23 cellular contexts compared by ENCODE assay signal in the genomic region with DNA sequence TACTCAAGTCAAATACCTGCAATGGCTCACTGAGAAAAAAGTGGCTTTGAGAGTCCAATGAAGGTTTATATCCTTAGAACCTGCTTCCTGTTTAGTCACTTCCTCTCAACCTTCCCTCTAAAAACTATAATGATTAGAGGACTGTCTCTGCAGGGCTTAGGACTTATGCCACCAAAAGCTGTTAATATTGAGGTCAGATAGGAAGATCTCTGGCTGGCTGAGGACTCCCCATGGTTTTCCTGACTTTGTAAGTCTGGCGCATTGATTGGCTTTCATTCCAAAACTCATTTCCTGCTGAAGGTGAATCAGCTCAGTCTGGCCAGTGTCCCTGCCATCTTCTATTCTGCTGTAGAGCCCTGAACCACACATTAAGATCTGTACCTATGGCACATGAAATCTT.
A peak's percentile ranks its signal among the peaks of the same experiment; 100 is the strongest.
DNase-seq lines count a peak whose midpoint lies in the region; TF ChIP-seq lines count a peak whose summit lies in the region.
"Had no signal": no experiment of that assay in that cellular context is flagged by ENCODE, and none has a peak within 500 bp of the region (broad histone marks: within the 10 kb centered on the region; RNA-seq: fewer than 3 reads in every experiment).

No MANE protein-coding gene starts in this region.

- H3K4me2 ChIP-seq in GM23248 (ENCODE audit: unreplicated experiment) = no peak overlapping the region
- H3K4me2 ChIP-seq in neural progenitor cell = no peak overlapping the region

- no peaks in the 10 kb centered on the region for H3K79me2 ChIP-seq in GM23248 (ENCODE audit: insufficient read depth)
- peaks cover 8% of the 10 kb centered on the region for H3K79me2 ChIP-seq in neural progenitor cell (ENCODE audit: low read depth)

- TF ChIP-seq POLR2A in Peyer's patch (IDR thresholded peaks at IDR 0.05) = no peak

- no peaks in the 10 kb centered on the region for H3K27me3 ChIP-seq in GM23248 (replicated peaks; ENCODE audit: insufficient read depth)
- no peaks in the 10 kb centered on the region for H3K27me3 ChIP-seq in endodermal cell (ENCODE audit: control insufficient read depth, insufficient read depth, low read length, poor library complexity, severe bottlenecking)
- H3K27me3 ChIP-seq in neural progenitor cell = no peaks in the 10 kb centered on the region
- H3K27me3 ChIP-seq in Peyer's patch = no peaks in the 10 kb centered on the region
- H3K27me3 ChIP-seq: gastrocnemius medialis, transverse colon had no signal

- no peak overlapping the region for H3K27ac ChIP-seq in GM23248
- H3K27ac ChIP-seq in endodermal cell (ENCODE audit: low read depth, low read length) = no peak overlapping the region
- H3K27ac ChIP-seq in neural progenitor cell = peak overlapping the region; percentile 62
- no peak overlapping the region for H3K27ac ChIP-seq in Peyer's patch
- H3K27ac ChIP-seq: gastrocnemius medialis, transverse colon had no signal

- H3K36me3 Mint-ChIP-seq in endodermal cell (ENCODE audit: low read depth) = peaks cover 51% of the 10 kb centered on the region
- H3K36me3 Mint-ChIP-seq in neural progenitor cell = no peaks in the 10 kb centered on the region
- H3K36me3 Mint-ChIP-seq: activated naive CD4-positive, alpha-beta T cell treated with anti-CD3 and anti-CD28 coated beads, Interleukin-2, amount 50 U/mL, for 72 hours; CD4-positive, CD25-positive, alpha-beta regulatory T cell had no signal

- 85% methylated on average over 1 of the region's 1 CpG for WGBS in GM23248 (ENCODE audit: low coverage in 1 of 2, low lambda C conversion rate in 2 of 2, missing lambda C conversion rate in 2 of 2), 2 experiments
- 87% methylated on average over 1 of the region's 1 CpG; no CpG with 5 or more reads in 1 of the 2 experiments for WGBS in endodermal cell (ENCODE audit: insufficient coverage in 1 of 2, insufficient read length in 1 of 2), 2 experiments

- H3K4me3 Mint-ChIP-seq in endodermal cell (no peak overlapping the region), neural progenitor cell (no peak overlapping the region)
- H3K4me3 Mint-ChIP-seq: activated T-helper 17 cell treated with anti-CD3 and anti-CD28 coated beads, Interleukin-2, amount 50 U/mL, for 72 hours; CD4-positive, CD25-positive, alpha-beta regulatory T cell; T-helper 2 cell treated with Interferon-gamma antibody and Interleukin-4, amounts not matched to agents 5 μg/mL and 100 μg/mL, for 36 hours had no signal

- H2AFZ ChIP-seq in GM23248 = no peak overlapping the region
- no peak overlapping the region for H2AFZ ChIP-seq in neural progenitor cell (replicated peaks)

- peaks cover 35% of the 10 kb centered on the region for H3K4me1 Mint-ChIP-seq in endodermal cell
- H3K4me1 Mint-ChIP-seq in neural progenitor cell = peaks cover 29% of the 10 kb centered on the region
- H3K4me1 Mint-ChIP-seq: activated T-helper 17 cell treated with anti-CD3 and anti-CD28 coated beads, Interleukin-2, amount 50 U/mL, for 72 hours had no signal

- H3K4me3 ChIP-seq in GM23248 (no peak overlapping the region), endodermal cell (ENCODE audit: low read length) (peak overlapping the region; percentile 2), neural progenitor cell (no peak overlapping the region), Peyer's patch (no peak overlapping the region)
- H3K4me3 ChIP-seq: gastrocnemius medialis, lung, transverse colon had no signal

- H3K9ac ChIP-seq in GM23248 = no peak overlapping the region
- no peak overlapping the region for H3K9ac ChIP-seq in endodermal cell (ENCODE audit: extremely low read depth, low read length, poor library complexity, severe bottlenecking)
- H3K9ac ChIP-seq in neural progenitor cell = no peak overlapping the region

- H3K27ac Mint-ChIP-seq in endodermal cell (peak overlapping the region; percentile 53), neural progenitor cell (no peak overlapping the region)
- H3K27ac Mint-ChIP-seq: activated naive CD4-positive, alpha-beta T cell treated with anti-CD3 and anti-CD28 coated beads, Interleukin-2, amount 50 U/mL, for 72 hours; activated T-helper 17 cell treated with anti-CD3 and anti-CD28 coated beads, Interleukin-2, amount 50 U/mL, for 72 hours; CD4-positive, CD25-positive, alpha-beta regulatory T cell; T-helper 2 cell treated with Interferon-gamma antibody and Interleukin-4, amounts not matched to agents 5 μg/mL and 100 μg/mL, for 36 hours had no signal

- no peaks in the 10 kb centered on the region for H3K9me3 ChIP-seq in GM23248 (ENCODE audit: low read depth)
- H3K9me3 ChIP-seq in endodermal cell (ENCODE audit: control insufficient read depth, low read length) = no peaks in the 10 kb centered on the region
- no peaks in the 10 kb centered on the region for H3K9me3 ChIP-seq in neural progenitor cell (ENCODE audit: low read depth)
- no peaks in the 10 kb centered on the region for H3K9me3 ChIP-seq in Peyer's patch
- H3K9me3 ChIP-seq: gastrocnemius medialis, transverse colon had no signal

- H3F3A ChIP-seq in GM23248 (ENCODE audit: insufficient read depth) (peaks cover 4% of the 10 kb centered on the region; the same call in 1 of the 2 replicates), neural progenitor cell (ENCODE audit: low read depth) (peaks cover 23% of the 10 kb centered on the region)

- in situ Hi-C loops in GM23248 (cut with MboI) = no loop called here

- H3K27me3 Mint-ChIP-seq in endodermal cell (ENCODE audit: insufficient read depth) (no peaks in the 10 kb centered on the region), neural progenitor cell (ENCODE audit: insufficient read depth, low read depth) (no peaks in the 10 kb centered on the region)

- H3K4me1 ChIP-seq in GM23248 (ENCODE audit: insufficient read depth) (peaks cover 14% of the 10 kb centered on the region), endodermal cell (ENCODE audit: control insufficient read depth, insufficient read depth, low read length) (peaks cover 9% of the 10 kb centered on the region), neural progenitor cell (peaks cover 33% of the 10 kb centered on the region), Peyer's patch (no peaks in the 10 kb centered on the region)
- H3K4me1 ChIP-seq: gastrocnemius medialis, transverse colon had no signal

- TF ChIP-seq CTCF in endodermal cell (conservative IDR thresholded peaks at IDR 0.05) = no peak
- TF ChIP-seq CTCF in neural progenitor cell (IDR thresholded peaks at IDR 0.05) = no peak
- no peak for TF ChIP-seq CTCF in Peyer's patch (IDR thresholded peaks at IDR 0.05)

- H4K20me1 ChIP-seq in GM23248 (ENCODE audit: insufficient read depth) = no peaks in the 10 kb centered on the region
- H4K20me1 ChIP-seq in neural progenitor cell (ENCODE audit: low read depth) = no peaks in the 10 kb centered on the region

- H3K36me3 ChIP-seq in GM23248 (ENCODE audit: low read depth) (no peaks in the 10 kb centered on the region), endodermal cell (ENCODE audit: control insufficient read depth, insufficient read depth, low read length) (peaks cover 9% of the 10 kb centered on the region), neural progenitor cell (peaks cover 17% of the 10 kb centered on the region), Peyer's patch (no peaks in the 10 kb centered on the region)
- H3K36me3 ChIP-seq: gastrocnemius medialis, transverse colon had no signal

- DNase-seq in GM23248 (peak; percentile 11), NCI-H446 treated with DMSO at 0.1 percent for 48 hours (lab: John Stamatoyannopoulos, UW) (peak; percentile 46), endodermal cell (peak; percentile 61), neural progenitor cell (ENCODE audit: low spot score) (no peak), NCI-H1436 treated with DMSO at 0.1 percent for 48 hours (lab: John Stamatoyannopoulos, UW) (no peak), occipital lobe (lab: John Stamatoyannopoulos, UW) (no peak), Peyer's patch (no peak)
- DNase-seq: activated CD4-positive, alpha-beta T cell treated with anti-CD3 and anti-CD28 coated beads, Interleukin-2, amount 50 U/mL, for 48 hours; activated CD8-positive, alpha-beta memory T cell treated with anti-CD3 and anti-CD28 coated beads, Interleukin-2, amount 50 U/mL, for 48 hours; anterior cingulate cortex; gastrocnemius medialis; KG1; kidney; NCI-H2029 treated with DMSO at 0.1 percent for 48 hours; NCI-H2227 treated with DMSO at 0.1 percent for 48 hours; NCI-H774; stimulated activated CD4-positive, alpha-beta T cell treated with anti-CD3 and anti-CD28 coated beads, Interleukin-1b, Interleukin-23, amount 100 ng/mL, for 48 hours; transverse colon had no signal

- no peaks in the 10 kb centered on the region for H3K9me2 ChIP-seq in GM23248 (ENCODE audit: insufficient read depth)

- H3K9me3 Mint-ChIP-seq in endodermal cell = no peaks in the 10 kb centered on the region
- H3K9me3 Mint-ChIP-seq in neural progenitor cell = no peaks in the 10 kb centered on the region
- H3K9me3 Mint-ChIP-seq: activated naive CD4-positive, alpha-beta T cell treated with anti-CD3 and anti-CD28 coated beads, Interleukin-2, amount 50 U/mL, for 72 hours; activated T-helper 17 cell treated with anti-CD3 and anti-CD28 coated beads, Interleukin-2, amount 50 U/mL, for 72 hours; T-helper 2 cell treated with Interferon-gamma antibody and Interleukin-4, amounts not matched to agents 5 μg/mL and 100 μg/mL, for 36 hours had no signal

Comparison
In these comparisons a context has a peak if more than half of its experiments do, and no peak if none do; other contexts are left out.
1. DNase-seq: peak in GM23248 (single experiment), NCI-H446 treated with DMSO at 0.1 percent for 48 hours (single experiment) and endodermal cell (single experiment); none in neural progenitor cell (single experiment), NCI-H1436 treated with DMSO at 0.1 percent for 48 hours (single experiment), occipital lobe (single experiment) and Peyer's patch (0 of 3).